15 cellular contexts compared by ENCODE assay signal in the genomic region with DNA sequence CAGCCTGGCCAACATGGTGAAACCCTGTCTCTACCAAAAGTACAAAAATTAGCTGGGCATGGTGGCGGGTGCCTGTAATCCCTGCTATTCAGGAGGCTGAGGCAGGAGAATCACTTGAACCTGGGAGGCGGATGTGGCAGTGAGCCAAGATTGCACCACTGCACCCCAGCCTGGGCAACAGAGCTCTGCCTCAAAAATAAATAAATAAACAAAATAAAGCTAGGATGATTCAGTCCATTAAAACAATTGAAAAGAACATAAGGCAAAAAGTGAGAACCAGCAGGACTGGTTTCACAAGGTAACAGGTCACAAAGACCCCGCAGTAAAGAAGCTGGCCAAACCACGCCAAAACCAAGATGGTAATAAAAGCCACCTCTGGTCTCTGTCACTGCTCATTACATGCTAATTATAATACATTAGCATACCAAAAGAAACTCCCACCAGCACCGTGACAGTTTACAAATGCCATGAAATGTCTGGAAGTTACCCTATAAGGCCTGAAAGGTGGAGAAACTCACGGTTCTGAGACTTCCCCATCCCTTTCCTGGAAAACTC. TPM values are rescaled to one million over a fixed set of nuclear protein-coding genes. Genes with fewer than 3 reads are reported as not detected.
DNase-seq lines count a peak whose midpoint lies in the region; ATAC-seq and TF ChIP-seq lines count a peak whose summit lies in the region.
"Had no signal": no experiment of that assay in that cellular context is flagged by ENCODE, and none has a peak within 500 bp of the region (broad histone marks: within the 10 kb centered on the region; RNA-seq: fewer than 3 reads in every experiment).

No MANE protein-coding gene starts in this region.

- H3K4me1 ChIP-seq in HEK293 (ENCODE audit: control insufficient read depth, insufficient read depth, low read length) = 0 out of 2 replicates have a peak, but pooled peaks cover 4% of the 10 kb centered on the region
- H3K4me1 ChIP-seq in adipocyte (ENCODE audit: control insufficient read depth, insufficient read depth, low read length) = peaks cover 75% of the 10 kb centered on the region
- H3K4me1 ChIP-seq in hepatocyte (ENCODE audit: insufficient read depth) = peaks cover 12% of the 10 kb centered on the region
- peaks cover 24% of the 10 kb centered on the region for H3K4me1 ChIP-seq in testis
- H3K4me1 ChIP-seq: parathyroid adenoma had no signal

- whole genome bisulfite sequencing in hepatocyte (ENCODE audit: low lambda C conversion rate, missing lambda C conversion rate) = 77% methylated on average over 6 of the region's 6 CpGs
- 80 to 82% methylated on average over 6 of the region's 6 CpGs for WGBS in testis, 2 donors

- H3K4me3 ChIP-seq in HEK293 (ENCODE audit: low read depth, low read length) (no peak overlapping the region), adipocyte (ENCODE audit: low read length) (peak overlapping the region; percentile 54), hepatocyte (no peak overlapping the region), testis (no peak overlapping the region)
- H3K4me3 ChIP-seq: GM12878 had no signal

- no peak overlapping the region for H2AFZ ChIP-seq in hepatocyte
- H2AFZ ChIP-seq: parathyroid adenoma had no signal

- H3K27me3 ChIP-seq in adipocyte (replicated peaks; ENCODE audit: control insufficient read depth, insufficient read depth, low read length) = no peaks in the 10 kb centered on the region
- no peaks in the 10 kb centered on the region for H3K27me3 ChIP-seq in hepatocyte
- H3K27me3 ChIP-seq in testis = no peaks in the 10 kb centered on the region

- H3K27ac ChIP-seq in HEK293 (ENCODE audit: extremely low read depth, low read depth, low read length) = no peak overlapping the region
- peak overlapping the region; percentile 79 for H3K27ac ChIP-seq in hepatocyte
- H3K27ac ChIP-seq in testis = peak overlapping the region; percentile 46 to 47

- H3K9me2 ChIP-seq in hepatocyte (replicated peaks; ENCODE audit: insufficient read depth) = no peaks in the 10 kb centered on the region

- H3K4me2 ChIP-seq in hepatocyte = no peak overlapping the region

- H3K9ac ChIP-seq in adipocyte (ENCODE audit: low read length) = peak overlapping the region; percentile 96
- H3K9ac ChIP-seq: parathyroid adenoma had no signal

- ATAC-seq in HG03432 (IDR thresholded peaks at IDR 0.05; ENCODE audit: unreplicated experiment) = no peak
- ATAC-seq: GM12878 had no signal

- TF ChIP-seq CTCF in HEK293 (tag by site-specific recombination; IDR thresholded peaks at IDR 0.05) (no peak), hepatocyte (IDR thresholded peaks at IDR 0.05; ENCODE audit: poor library complexity) (no peak), testis (IDR thresholded peaks at IDR 0.05) (no peak)

- POLR2A ChIA-PET in HEK293 (lab: Yijun Ruan, JAX) = interaction anchor here (1.4 kb wide), 1 partner anchor 10 kb away, joined by 7 read pairs; the partner anchor contains the start of gene LAMA4

- H3K36me3 ChIP-seq in HEK293 (ENCODE audit: control insufficient read depth in 2 of 2, insufficient read depth in 1 of 2, low read length in 2 of 2) (no peaks in the 10 kb centered on the region), adipocyte (ENCODE audit: control insufficient read depth, insufficient read depth, low read length, severe bottlenecking) (peaks cover 33% of the 10 kb centered on the region), hepatocyte (replicated peaks; ENCODE audit: insufficient read depth, low read depth) (no peaks in the 10 kb centered on the region), testis (ENCODE audit: low read depth, missing control alignments) (no peaks in the 10 kb centered on the region)

- TF ChIP-seq POLR2A in testis (IDR thresholded peaks at IDR 0.05) = no peak

- intact Hi-C loops in testis (cut with DNase I; ENCODE audit: low total_unique reads) = no loop called here

- no peaks in the 10 kb centered on the region for H3K79me2 ChIP-seq in hepatocyte
- H3K79me2 ChIP-seq: parathyroid adenoma had no signal

- no peak for DNase-seq in adipocyte (ENCODE audit: low read depth)
- no peak for DNase-seq in hepatocyte (ENCODE audit: low spot score)
- DNase-seq in testis = no peak
- DNase-seq in NCI-H82 treated with DMSO at 0.1 percent for 48 hours (lab: John Stamatoyannopoulos, UW; ENCODE audit: unreplicated experiment) = no peak
- DNase-seq in activated CD4-positive, alpha-beta T cell treated with anti-CD3 and anti-CD28 coated beads, Interleukin-2, amount 50 U/mL, for 1 hour = no peak
- DNase-seq: activated T-cell treated with anti-CD3 and anti-CD28 coated beads, Interleukin-2, amount 50 U/mL, for 24 hours; EL; NCI-H1417; NCI-H524; RPMI8226; stimulated activated CD4-positive, alpha-beta T cell treated with anti-CD3 and anti-CD28 coated beads, Interleukin-15, amount 100 ng/mL, for 24 hours had no signal

- CTCF ChIA-PET in HEK293 (lab: Yijun Ruan, JAX) = interaction anchor here (0.9 kb wide), 1 partner anchor 50 kb away, joined by 3 read pairs; no protein-coding TSS in a partner anchor

- H4K20me1 ChIP-seq in hepatocyte (ENCODE audit: insufficient read depth, poor library complexity, severe bottlenecking) = no peaks in the 10 kb centered on the region

- H3K9me3 ChIP-seq in HEK293 (ENCODE audit: control insufficient read depth, insufficient read depth, low read depth, low read length) (no peaks in the 10 kb centered on the region), adipocyte (ENCODE audit: control insufficient read depth, low read length) (no peaks in the 10 kb centered on the region), hepatocyte (ENCODE audit: low read depth) (no peaks in the 10 kb centered on the region), testis (no peaks in the 10 kb centered on the region)

TF ChIP-seq in HEK293, 187 proteins besides CTCF, POLR2A, EP300 and RAD21:
- TF ChIP-seq HOXD13 (CRISPR knock-in tag; IDR thresholded peaks at IDR 0.05; ENCODE audit: borderline replicate concordance) = no peak
- TF ChIP-seq, protein P1, sequence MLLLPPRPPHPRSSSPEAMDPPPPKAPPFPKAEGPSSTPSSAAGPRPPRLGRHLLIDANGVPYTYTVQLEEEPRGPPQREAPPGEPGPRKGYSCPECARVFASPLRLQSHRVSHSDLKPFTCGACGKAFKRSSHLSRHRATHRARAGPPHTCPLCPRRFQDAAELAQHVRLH (tag by site-specific recombination; IDR thresholded peaks at IDR 0.05) = peak; percentile 3; the same call in 1 of the 2 replicates

RNA-seq across cellular contexts. Expression of gene LAMA4, which starts 10.4 kb away (rescaled TPM):
- total RNA-seq in hepatocyte (18.9 and 19.1 TPM in 2 replicates), testis (10 to 100 TPM; 49.2 to 61.0 TPM)
- polyA plus RNA-seq in hepatocyte (8.4 and 14.1 TPM in 2 replicates), testis (ENCODE audit: insufficient read depth, low read depth, low replicate concordance) (37.6 TPM)
